Comparison of ENCODE assay signal across 10 cellular contexts in genomic region chr13:113881614-113882265, GRCh38. TPM values are rescaled to one million over a fixed set of nuclear protein-coding genes. Genes with fewer than 3 reads are reported as not detected.
DNase-seq lines count a peak whose midpoint lies in the region; ATAC-seq and TF ChIP-seq lines count a peak whose summit lies in the region.
"Had no signal": no experiment of that assay in that cellular context is flagged by ENCODE, and none has a peak within 500 bp of the region (broad histone marks: within the 10 kb centered on the region; RNA-seq: fewer than 3 reads in every experiment).

No MANE protein-coding gene starts in this region.

- peak; percentile 56 for DNase-seq in activated CD8-positive, alpha-beta memory T cell treated with anti-CD3 and anti-CD28 coated beads for 24 hours
- DNase-seq in activated CD8-positive, alpha-beta memory T cell treated with anti-CD3 and anti-CD28 coated beads, Interleukin-2, amount 50 U/mL, for 4 hours = no peak
- no peak for DNase-seq in endothelial cell (ENCODE audit: low spot score)
- no peak for DNase-seq in natural killer cell
- DNase-seq in upper lobe of left lung = no peak
- no peak for DNase-seq in cortex of kidney (lab: John Stamatoyannopoulos, UW)
- DNase-seq in hippocampal formation (lab: John Stamatoyannopoulos, UW) = no peak
- no peak for DNase-seq in activated CD4-positive, CD25-positive, alpha-beta regulatory T cell (lab: John Stamatoyannopoulos, UW)
- DNase-seq: HCEC 1CT had no signal

- no peaks in the 10 kb centered on the region for H3K27me3 ChIP-seq in upper lobe of left lung

- H3K27me3 Mint-ChIP-seq in endothelial cell (ENCODE audit: unreplicated experiment) (peaks cover 6% of the 10 kb centered on the region), natural killer cell (ENCODE audit: low read depth in 2 of 2) (peaks cover 10 to 14% of the 10 kb centered on the region in 2 donors)

- H3K27ac Mint-ChIP-seq in endothelial cell (ENCODE audit: unreplicated experiment) = peak overlapping the region; percentile 12
- peak overlapping the region in 1 of 2 donors; percentile 62 for H3K27ac Mint-ChIP-seq in natural killer cell

- TF ChIP-seq CTCF in endothelial cell (IDR thresholded peaks at IDR 0.05; ENCODE audit: unreplicated experiment) = no peak
- TF ChIP-seq CTCF in natural killer cell (IDR thresholded peaks at IDR 0.05) = no peak
- TF ChIP-seq CTCF in upper lobe of left lung (IDR thresholded peaks at IDR 0.05) = no peak

- H3K4me1 Mint-ChIP-seq in endothelial cell (ENCODE audit: unreplicated experiment) (peaks cover 22% of the 10 kb centered on the region), natural killer cell (peaks cover 21 to 36% of the 10 kb centered on the region in 2 donors)

- no peaks in the 10 kb centered on the region for H3K36me3 ChIP-seq in upper lobe of left lung

- H3K36me3 Mint-ChIP-seq in endothelial cell (ENCODE audit: low read depth, unreplicated experiment) = peaks cover 6% of the 10 kb centered on the region
- H3K36me3 Mint-ChIP-seq in natural killer cell = no peaks in the 10 kb centered on the region
- H3K36me3 Mint-ChIP-seq: activated naive CD4-positive, alpha-beta T cell treated with anti-CD3 and anti-CD28 coated beads, Interleukin-2, amount 50 U/mL, for 72 hours had no signal

- WGBS in upper lobe of left lung, 2 donors = 22 to 43% methylated on average over 10 of the region's 10 CpGs

- no peaks in the 10 kb centered on the region for H3K9me3 Mint-ChIP-seq in endothelial cell (ENCODE audit: unreplicated experiment)
- peaks cover 0 to 2% of the 10 kb centered on the region in 2 donors for H3K9me3 Mint-ChIP-seq in natural killer cell
- H3K9me3 Mint-ChIP-seq: activated naive CD4-positive, alpha-beta T cell treated with anti-CD3 and anti-CD28 coated beads, Interleukin-2, amount 50 U/mL, for 72 hours had no signal

- no peaks in the 10 kb centered on the region for H3K9me3 ChIP-seq in upper lobe of left lung

- TF ChIP-seq POLR2A in upper lobe of left lung (IDR thresholded peaks at IDR 0.05) = no peak

- ATAC-seq in natural killer cell = peak in 2 of 3 donors; percentile 35 to 51
- ATAC-seq in upper lobe of left lung (ENCODE audit: low FRiP score in 2 of 2) = no peak

- intact Hi-C loops in natural killer cell (cut with micrococcal nuclease) = no loop called here

- H3K27ac ChIP-seq in upper lobe of left lung = peak overlapping the region; percentile 77 to 82 (median 79)

- H3K4me3 ChIP-seq in upper lobe of left lung = no peak overlapping the region

- TF ChIP-seq EP300 in upper lobe of left lung (IDR thresholded peaks at IDR 0.05) = peak in 1 of 4 donors; percentile 4

- H3K4me3 Mint-ChIP-seq in endothelial cell (ENCODE audit: unreplicated experiment) = no peak overlapping the region
- peak overlapping the region; percentile 57 for H3K4me3 Mint-ChIP-seq in natural killer cell

- H3K4me1 ChIP-seq in upper lobe of left lung = peaks cover 30 to 42% (median 39%) of the 10 kb centered on the region in 4 donors

RNA-seq across cellular contexts. Expression of gene GAS6, which starts 17.9 kb away (rescaled TPM):
- total RNA-seq in endothelial cell (ENCODE audit: unreplicated experiment) (19.8 TPM), natural killer cell (1 to 10 TPM in 1 of 3 donors, under 1 TPM in 2; 0.40 to 1.4 (median 0.41) TPM), upper lobe of left lung (100 to 1,000 TPM; 129 to 299 (median 180) TPM)

Comparison
In these comparisons a context has a peak if more than half of its experiments do, and no peak if none do; other contexts are left out.
1. ATAC-seq: peak in natural killer cell (2 of 3); none in upper lobe of left lung (0 of 2).